In genomic region chr16:81456523-81457325, GRCh38 we compare ENCODE assay signal across 1 cellular context.
TF ChIP-seq lines count a peak whose summit lies in the region.

No MANE protein-coding gene starts in this region.

TF ChIP-seq in HepG2, 621 proteins besides CTCF, POLR2A, EP300 and RAD21 (continued from another document and continues in another):
- 0 out of 2 replicates have a peak, but pooled peaks have one; percentile 52 for TF ChIP-seq ZNF784 (CRISPR knock-in tag; IDR thresholded peaks at IDR 0.05; ENCODE audit: borderline replicate concordance)
- TF ChIP-seq THRA (CRISPR knock-in tag; IDR thresholded peaks at IDR 0.05; ENCODE audit: borderline replicate concordance), result peak; percentile 98
- no peak; the same call in 1 of the 2 replicates for TF ChIP-seq ZFY (CRISPR knock-in tag; IDR thresholded peaks at IDR 0.05)
- TF ChIP-seq KDM4B (CRISPR knock-in tag; IDR thresholded peaks at IDR 0.05), result peak; percentile 86; the same call in 1 of the 2 replicates
- no peak for TF ChIP-seq PLRG1 (conservative IDR thresholded peaks at IDR 0.05)
- TF ChIP-seq RBAK (CRISPR knock-in tag; IDR thresholded peaks at IDR 0.05), result no peak
- peak; percentile 86; the same call in 1 of the 3 replicates for TF ChIP-seq MXI1 (IDR thresholded peaks at IDR 0.05; ENCODE audit: borderline replicate concordance, low read depth, low read length)
- TF ChIP-seq MAFK (conservative IDR thresholded peaks at IDR 0.05 in 1 of 2, IDR thresholded peaks at IDR 0.05 in 1 of 2; ENCODE audit: low read length in 2 of 2), result 0 out of 4 replicates have a peak, but pooled peaks of 1 of the 2 experiments have one; percentile 0
- peak; percentile 73; the same call in 1 of the 2 replicates for TF ChIP-seq ZNF350 (CRISPR knock-in tag; IDR thresholded peaks at IDR 0.05; ENCODE audit: borderline replicate concordance, low read depth)
- TF ChIP-seq SAP130 (CRISPR knock-in tag; IDR thresholded peaks at IDR 0.05; ENCODE audit: low read depth), result peak; percentile 95
- no peak for TF ChIP-seq ZBTB14 (CRISPR knock-in tag; IDR thresholded peaks at IDR 0.05)
- peak; percentile 22; the same call in 1 of the 2 replicates for TF ChIP-seq HINFP (CRISPR knock-in tag; IDR thresholded peaks at IDR 0.05; ENCODE audit: low read depth)
- no peak for TF ChIP-seq BRD4 (CRISPR knock-in tag; IDR thresholded peaks at IDR 0.05)
- TF ChIP-seq CCDC6 (CRISPR knock-in tag; IDR thresholded peaks at IDR 0.05), result peak; percentile 90
- no peak for TF ChIP-seq MAFF (IDR thresholded peaks at IDR 0.05; ENCODE audit: low read depth, low read length)
- TF ChIP-seq MIXL1 (CRISPR knock-in tag; IDR thresholded peaks at IDR 0.05), result peak; percentile 66; the same call in 1 of the 2 replicates
- peak; percentile 32; the same call in 1 of the 2 replicates for TF ChIP-seq ZNF770 (CRISPR knock-in tag; IDR thresholded peaks at IDR 0.05)
- TF ChIP-seq IKZF4 (CRISPR knock-in tag; IDR thresholded peaks at IDR 0.05; ENCODE audit: borderline replicate concordance, low read depth, not compliant biosample characterization), result peak; percentile 78
- TF ChIP-seq AGO1 (IDR thresholded peaks at IDR 0.05; ENCODE audit: low read depth, low read length, poor library complexity, severe bottlenecking), result peak; percentile 43
- TF ChIP-seq ASH2L (IDR thresholded peaks at IDR 0.05; ENCODE audit: insufficient read length, low read depth, low read length), result peak; percentile 82
- no peak for TF ChIP-seq HMGA1 (CRISPR knock-in tag; conservative IDR thresholded peaks at IDR 0.05)
- TF ChIP-seq MYC (CRISPR knock-in tag; IDR thresholded peaks at IDR 0.05; ENCODE audit: borderline replicate concordance), result peak; percentile 84; the same call in 1 of the 2 replicates
- TF ChIP-seq REXO4 (CRISPR knock-in tag; IDR thresholded peaks at IDR 0.05; ENCODE audit: borderline replicate concordance), result 0 out of 2 replicates have a peak, but pooled peaks have one; percentile 77
- no peak for TF ChIP-seq CHD2 (IDR thresholded peaks at IDR 0.05; ENCODE audit: low read depth, low read length)
- TF ChIP-seq ZNF580 (CRISPR knock-in tag; IDR thresholded peaks at IDR 0.05; ENCODE audit: borderline replicate concordance, low read depth), result no peak; the same call in 1 of the 2 replicates
- TF ChIP-seq ZNF660 (CRISPR knock-in tag; IDR thresholded peaks at IDR 0.05; ENCODE audit: borderline replicate concordance, low read depth), result no peak
- TF ChIP-seq FOXP1 (IDR thresholded peaks at IDR 0.05), result no peak
- TF ChIP-seq FOXP1 (CRISPR knock-in tag; IDR thresholded peaks at IDR 0.05), result peak; percentile 62; the same call in 1 of the 2 replicates
- 0 out of 2 replicates have a peak, but pooled peaks have one; percentile 47 for TF ChIP-seq HDAC6 (IDR thresholded peaks at IDR 0.05; ENCODE audit: low read depth, low read length)
- peak; percentile 85 for TF ChIP-seq ERF (CRISPR knock-in tag; IDR thresholded peaks at IDR 0.05)
- TF ChIP-seq ZNF562 (CRISPR knock-in tag; IDR thresholded peaks at IDR 0.05; ENCODE audit: borderline replicate concordance), result no peak
- no peak for TF ChIP-seq DDIT3 (CRISPR knock-in tag; IDR thresholded peaks at IDR 0.05)
- TF ChIP-seq ZNF24 (IDR thresholded peaks at IDR 0.05), result no peak
- TF ChIP-seq GABPA (IDR thresholded peaks at IDR 0.05; ENCODE audit: low read depth, low read length), result no peak
- TF ChIP-seq GABPA (CRISPR knock-in tag; IDR thresholded peaks at IDR 0.05; ENCODE audit: low read depth), result peak; percentile 62
- peak; percentile 92 for TF ChIP-seq NR2F6 (IDR thresholded peaks at IDR 0.05)
- peak; percentile 97 for TF ChIP-seq NR2F6 (CRISPR knock-in tag; IDR thresholded peaks at IDR 0.05)
- TF ChIP-seq RFX5 (IDR thresholded peaks at IDR 0.05; ENCODE audit: low read depth, low read length), result no peak
- TF ChIP-seq BRF2 (CRISPR knock-in tag; IDR thresholded peaks at IDR 0.05), result 0 out of 2 replicates have a peak, but pooled peaks have one; percentile 74
- TF ChIP-seq CSRNP1 (CRISPR knock-in tag; IDR thresholded peaks at IDR 0.05), result no peak; the same call in 1 of the 2 replicates
- TF ChIP-seq ZNF225 (CRISPR knock-in tag; IDR thresholded peaks at IDR 0.05), result no peak
- TF ChIP-seq KMT2B (CRISPR knock-in tag; IDR thresholded peaks at IDR 0.05), result no peak
- TF ChIP-seq TIGD3 (CRISPR knock-in tag; IDR thresholded peaks at IDR 0.05; ENCODE audit: borderline replicate concordance), result no peak
- TF ChIP-seq ESRRA (CRISPR knock-in tag; IDR thresholded peaks at IDR 0.05; ENCODE audit: low read depth), result peak; percentile 95
- no peak for TF ChIP-seq NAIF1 (CRISPR knock-in tag; IDR thresholded peaks at IDR 0.05; ENCODE audit: borderline replicate concordance)
